In genomic region chr2:148065936-148066335, GRCh38 we compare ENCODE assay signal across 8 cellular contexts.
"Had no signal": no experiment of that assay in that cellular context is flagged by ENCODE, and none has a peak within 500 bp of the region (broad histone marks: within the 10 kb centered on the region; RNA-seq: fewer than 3 reads in every experiment).

No MANE protein-coding gene starts in this region.

- H3K27ac Mint-ChIP-seq: HFFc6 had no signal

- H3K9me3 Mint-ChIP-seq: HFFc6 had no signal

- H3K27ac ChIP-seq: GM23248 had no signal

- ATAC-seq: HCT116 had no signal

- DNase-seq: GM23248, GOT3, H7, HFFc6, IMR-90, KG1 had no signal

- H3K4me1 ChIP-seq: HAP-1 had no signal

- H3K4me3 Mint-ChIP-seq: HFFc6 had no signal
